In genomic region chr12:118373628-118374027, GRCh38 we compare ENCODE assay signal across 8 cellular contexts. TPM values are rescaled to one million over a fixed set of nuclear protein-coding genes. Genes with fewer than 3 reads are reported as not detected.
A peak's percentile ranks its signal among the peaks of the same experiment; 100 is the strongest.
DNase-seq lines count a peak whose midpoint lies in the region; ATAC-seq and TF ChIP-seq lines count a peak whose summit lies in the region.

No MANE protein-coding gene starts in this region.

- peaks cover 24% of the 10 kb centered on the region for H3K27me3 Mint-ChIP-seq in mesothelial cell of epicardium (ENCODE audit: low read depth)

- peak overlapping the region; percentile 56 to 98 (median 94) for H3K4me3 ChIP-seq in heart right ventricle
- H3K4me3 ChIP-seq in brain microvascular endothelial cell (ENCODE audit: low read depth, low read length), result peak overlapping the region; percentile 78
- peak overlapping the region; percentile 51 to 83 for H3K4me3 ChIP-seq in vagina

- no peak for TF ChIP-seq CTCF in heart right ventricle (IDR thresholded peaks at IDR 0.05)
- no peak for TF ChIP-seq CTCF in brain microvascular endothelial cell (IDR thresholded peaks at IDR 0.05; ENCODE audit: low read depth, low read length, missing control alignments)
- no peak for TF ChIP-seq CTCF in mesothelial cell of epicardium (IDR thresholded peaks at IDR 0.05; ENCODE audit: unreplicated experiment)
- no peak for TF ChIP-seq CTCF in vagina (IDR thresholded peaks at IDR 0.05)

- DNase-seq in heart right ventricle (no peak), left cardiac atrium (no peak), brain microvascular endothelial cell (no peak), mesothelial cell of epicardium (ENCODE audit: low spot score in 2 of 2, unreplicated experiment in 2 of 2) (no peak), vagina (ENCODE audit: extremely low spot score in 2 of 2) (no peak), cerebellum (ENCODE audit: low spot score) (no peak), COLO829 (ENCODE audit: low spot score) (no peak)

- H3K36me3 ChIP-seq in heart right ventricle (peaks cover 0 to 3% (median 0%) of the 10 kb centered on the region in 9 donors), brain microvascular endothelial cell (replicated peaks) (no peaks in the 10 kb centered on the region), vagina (no peaks in the 10 kb centered on the region)

- in situ Hi-C loops in brain microvascular endothelial cell (cut with HindIII; ENCODE audit: low pct_ligation_motif_present, low sequenced_read_pairs), result loop anchor here (25.0 kb wide), 1 partner anchor 186 kb away; no protein-coding TSS in a partner anchor

- no peaks in the 10 kb centered on the region for H3K27me3 ChIP-seq in heart right ventricle
- no peaks in the 10 kb centered on the region for H3K27me3 ChIP-seq in brain microvascular endothelial cell (replicated peaks)
- no peaks in the 10 kb centered on the region for H3K27me3 ChIP-seq in vagina

- peak overlapping the region; percentile 88 for H3K27ac Mint-ChIP-seq in mesothelial cell of epicardium

- TF ChIP-seq POLR2A in vagina (IDR thresholded peaks at IDR 0.05), result no peak

- H3K27ac ChIP-seq in heart right ventricle (peak overlapping the region in 9 of 10 donors; percentile 88 to 100 (median 97)), brain microvascular endothelial cell (no peak overlapping the region), vagina (peak overlapping the region; percentile 84)

- H3K9me3 ChIP-seq in heart right ventricle (no peaks in the 10 kb centered on the region), vagina (no peaks in the 10 kb centered on the region)

- ATAC-seq in heart right ventricle (no peak), left cardiac atrium (no peak), HG03439 (IDR thresholded peaks at IDR 0.05; ENCODE audit: unreplicated experiment) (no peak)

- intact Hi-C loops in heart right ventricle (cut with DNase I), result loop anchor here in 7 of 10 donors (2.0 to 10.0 kb wide), 8 partner anchors 66 to 499 kb away; partner anchors contain the start of gene WSB2 (in 2 of the 7)
- intact Hi-C loops in left cardiac atrium (cut with DNase I), result loop anchor here in 1 of 2 donors (10.0 kb wide), 1 partner anchor 499 kb away; no protein-coding TSS in a partner anchor
- intact Hi-C loops in vagina (cut with DNase I), result loop anchor here (5.0 kb wide), 1 partner anchor 311 kb away; the partner anchor contains the start of gene WSB2

- H3K9me3 Mint-ChIP-seq in mesothelial cell of epicardium, result no peaks in the 10 kb centered on the region

- peaks cover 40% of the 10 kb centered on the region for H3K4me1 Mint-ChIP-seq in mesothelial cell of epicardium

- H3K4me1 ChIP-seq in heart right ventricle (peaks cover 0 to 67% (median 51%) of the 10 kb centered on the region in 9 donors), vagina (peaks cover 55% of the 10 kb centered on the region)

- H3K4me3 Mint-ChIP-seq in mesothelial cell of epicardium, result peak overlapping the region; percentile 92

- 56 to 57% methylated on average over 5 of the region's 5 CpGs for WGBS in heart right ventricle, 2 donors

- H3K36me3 Mint-ChIP-seq in mesothelial cell of epicardium, result no peaks in the 10 kb centered on the region

RNA-seq across cellular contexts. Expression of gene TAOK3, which starts 0.9 kb away (rescaled TPM):
- 10 to 100 TPM; 13.2 to 29.8 (median 21.5) TPM for total RNA-seq in heart right ventricle
- polyA plus RNA-seq in heart right ventricle, result 10 to 100 TPM in 1 of 2 donors, 1 to 10 TPM in 1; 8.4 to 16.2 TPM
- 10 to 100 TPM; 15.0 to 23.1 TPM for total RNA-seq in left cardiac atrium
- 23.4 to 27.7 TPM (median 24.4 TPM) in 3 replicates for total RNA-seq in mesothelial cell of epicardium
- 41.0 TPM for total RNA-seq in vagina
- 46.2 TPM for total RNA-seq in cerebellum

RNA-seq across cellular contexts. Expression of gene SUDS3, which starts 2.7 kb away (rescaled TPM):
- total RNA-seq in heart right ventricle, result 10 to 100 TPM; 15.6 to 28.0 (median 22.5) TPM
- 10 to 100 TPM in 1 of 2 donors, 1 to 10 TPM in 1; 7.5 to 11.0 TPM for polyA plus RNA-seq in heart right ventricle
- total RNA-seq in left cardiac atrium, result 10 to 100 TPM; 18.1 to 19.7 TPM
- 42.2 to 44.6 TPM (median 43.3 TPM) in 3 replicates for total RNA-seq in mesothelial cell of epicardium
- 26.3 TPM for total RNA-seq in vagina
- 51.9 TPM for total RNA-seq in cerebellum
